ENCODE assay signal across 1 cellular context in genomic region chr2:201580486-201580885, GRCh38.
A peak's percentile ranks its signal among the peaks of the same experiment; 100 is the strongest.
TF ChIP-seq lines count a peak whose summit lies in the region.

No MANE protein-coding gene starts in this region.

TF ChIP-seq in HepG2, 621 proteins besides CTCF, POLR2A, EP300 and RAD21 (continued from another document and continues in another):
- TF ChIP-seq ZXDC (CRISPR knock-in tag; IDR thresholded peaks at IDR 0.05) (no peak), CCDC6 (CRISPR knock-in tag; IDR thresholded peaks at IDR 0.05) (no peak), ERF (CRISPR knock-in tag; IDR thresholded peaks at IDR 0.05) (no peak), ZNF256 (CRISPR knock-in tag; conservative IDR thresholded peaks at IDR 0.05) (no peak), CBX5 (CRISPR knock-in tag; IDR thresholded peaks at IDR 0.05; ENCODE audit: borderline replicate concordance) (no peak), IRF2 (CRISPR knock-in tag; IDR thresholded peaks at IDR 0.05) (no peak), ZFYVE20 (CRISPR knock-in tag; IDR thresholded peaks at IDR 0.05; ENCODE audit: borderline replicate concordance, low read depth) (no peak), PHF20 (CRISPR knock-in tag; IDR thresholded peaks at IDR 0.05) (no peak), RFX5 (IDR thresholded peaks at IDR 0.05; ENCODE audit: low read depth, low read length) (no peak), ZNF280B (CRISPR knock-in tag; IDR thresholded peaks at IDR 0.05; ENCODE audit: borderline replicate concordance) (no peak), ELF3 (CRISPR knock-in tag; IDR thresholded peaks at IDR 0.05) (0 out of 2 replicates have a peak, but pooled peaks have one; percentile 33), ZNF713 (CRISPR knock-in tag; IDR thresholded peaks at IDR 0.05) (no peak), ZNF777 (CRISPR knock-in tag; IDR thresholded peaks at IDR 0.05) (no peak), DNMT1 (CRISPR knock-in tag; IDR thresholded peaks at IDR 0.05) (no peak), LRRFIP1 (CRISPR knock-in tag; conservative IDR thresholded peaks at IDR 0.05) (no peak), PRMT3 (CRISPR knock-in tag; IDR thresholded peaks at IDR 0.05; ENCODE audit: borderline replicate concordance, low read depth) (no peak), U2AF1 (optimal IDR thresholded peaks at IDR 0.05; ENCODE audit: low read depth, low read length) (no peak), ZNF790 (CRISPR knock-in tag; IDR thresholded peaks at IDR 0.05; ENCODE audit: borderline replicate concordance) (no peak), MIER2 (CRISPR knock-in tag; IDR thresholded peaks at IDR 0.05) (no peak), ZNF3 (CRISPR knock-in tag; IDR thresholded peaks at IDR 0.05) (no peak), ZNF33A (CRISPR knock-in tag; IDR thresholded peaks at IDR 0.05; ENCODE audit: borderline replicate concordance) (no peak), BCL6 (CRISPR knock-in tag; IDR thresholded peaks at IDR 0.05) (peak; percentile 89), ZNF17 (CRISPR knock-in tag; IDR thresholded peaks at IDR 0.05) (no peak), RFXAP (CRISPR knock-in tag; IDR thresholded peaks at IDR 0.05; ENCODE audit: borderline replicate concordance) (no peak), ZIK1 (CRISPR knock-in tag; IDR thresholded peaks at IDR 0.05; ENCODE audit: borderline replicate concordance, low read depth) (no peak), ZNF572 (CRISPR knock-in tag; IDR thresholded peaks at IDR 0.05) (no peak), KAT2B (IDR thresholded peaks at IDR 0.05; ENCODE audit: borderline replicate concordance, low read depth, low read length) (no peak), ZNF350 (CRISPR knock-in tag; IDR thresholded peaks at IDR 0.05; ENCODE audit: borderline replicate concordance, low read depth) (no peak), SIN3A (IDR thresholded peaks at IDR 0.05; ENCODE audit: borderline replicate concordance, low read depth, low read length) (no peak), ARNT2 (CRISPR knock-in tag; IDR thresholded peaks at IDR 0.05; ENCODE audit: low read depth) (no peak), ZMYM2 (CRISPR knock-in tag; IDR thresholded peaks at IDR 0.05) (no peak), TGIF2 (CRISPR knock-in tag; IDR thresholded peaks at IDR 0.05) (no peak), TBL1XR1 (IDR thresholded peaks at IDR 0.05; ENCODE audit: borderline replicate concordance, low read length, partially characterized antibody) (peak; percentile 22), SATB2 (CRISPR knock-in tag; IDR thresholded peaks at IDR 0.05) (no peak), RFX1 (IDR thresholded peaks at IDR 0.05) (no peak), MAZ (IDR thresholded peaks at IDR 0.05; ENCODE audit: borderline replicate concordance, low read depth, low read length) (no peak), MAZ (CRISPR knock-in tag; IDR thresholded peaks at IDR 0.05; ENCODE audit: low read depth) (no peak), AKAP8 (CRISPR knock-in tag; IDR thresholded peaks at IDR 0.05) (no peak), ZNF121 (CRISPR knock-in tag; IDR thresholded peaks at IDR 0.05) (no peak), CEBPB (IDR thresholded peaks at IDR 0.05; ENCODE audit: borderline replicate concordance, low read depth, low read length) (peak; percentile 96), PLRG1 (conservative IDR thresholded peaks at IDR 0.05) (no peak), SETDB1 (CRISPR knock-in tag; IDR thresholded peaks at IDR 0.05; ENCODE audit: borderline replicate concordance) (no peak), EEA1 (CRISPR knock-in tag; IDR thresholded peaks at IDR 0.05; ENCODE audit: borderline replicate concordance) (no peak), ZNF317 (CRISPR knock-in tag; IDR thresholded peaks at IDR 0.05) (no peak), ZNF770 (CRISPR knock-in tag; IDR thresholded peaks at IDR 0.05) (no peak), FOXP1 (IDR thresholded peaks at IDR 0.05) (no peak), FOXP1 (CRISPR knock-in tag; IDR thresholded peaks at IDR 0.05) (peak; percentile 66), RXRB (CRISPR knock-in tag; IDR thresholded peaks at IDR 0.05; ENCODE audit: borderline replicate concordance) (no peak), FOXK2 (IDR thresholded peaks at IDR 0.05) (no peak), XBP1 (CRISPR knock-in tag; IDR thresholded peaks at IDR 0.05) (no peak)
- TF ChIP-seq, protein P1, sequence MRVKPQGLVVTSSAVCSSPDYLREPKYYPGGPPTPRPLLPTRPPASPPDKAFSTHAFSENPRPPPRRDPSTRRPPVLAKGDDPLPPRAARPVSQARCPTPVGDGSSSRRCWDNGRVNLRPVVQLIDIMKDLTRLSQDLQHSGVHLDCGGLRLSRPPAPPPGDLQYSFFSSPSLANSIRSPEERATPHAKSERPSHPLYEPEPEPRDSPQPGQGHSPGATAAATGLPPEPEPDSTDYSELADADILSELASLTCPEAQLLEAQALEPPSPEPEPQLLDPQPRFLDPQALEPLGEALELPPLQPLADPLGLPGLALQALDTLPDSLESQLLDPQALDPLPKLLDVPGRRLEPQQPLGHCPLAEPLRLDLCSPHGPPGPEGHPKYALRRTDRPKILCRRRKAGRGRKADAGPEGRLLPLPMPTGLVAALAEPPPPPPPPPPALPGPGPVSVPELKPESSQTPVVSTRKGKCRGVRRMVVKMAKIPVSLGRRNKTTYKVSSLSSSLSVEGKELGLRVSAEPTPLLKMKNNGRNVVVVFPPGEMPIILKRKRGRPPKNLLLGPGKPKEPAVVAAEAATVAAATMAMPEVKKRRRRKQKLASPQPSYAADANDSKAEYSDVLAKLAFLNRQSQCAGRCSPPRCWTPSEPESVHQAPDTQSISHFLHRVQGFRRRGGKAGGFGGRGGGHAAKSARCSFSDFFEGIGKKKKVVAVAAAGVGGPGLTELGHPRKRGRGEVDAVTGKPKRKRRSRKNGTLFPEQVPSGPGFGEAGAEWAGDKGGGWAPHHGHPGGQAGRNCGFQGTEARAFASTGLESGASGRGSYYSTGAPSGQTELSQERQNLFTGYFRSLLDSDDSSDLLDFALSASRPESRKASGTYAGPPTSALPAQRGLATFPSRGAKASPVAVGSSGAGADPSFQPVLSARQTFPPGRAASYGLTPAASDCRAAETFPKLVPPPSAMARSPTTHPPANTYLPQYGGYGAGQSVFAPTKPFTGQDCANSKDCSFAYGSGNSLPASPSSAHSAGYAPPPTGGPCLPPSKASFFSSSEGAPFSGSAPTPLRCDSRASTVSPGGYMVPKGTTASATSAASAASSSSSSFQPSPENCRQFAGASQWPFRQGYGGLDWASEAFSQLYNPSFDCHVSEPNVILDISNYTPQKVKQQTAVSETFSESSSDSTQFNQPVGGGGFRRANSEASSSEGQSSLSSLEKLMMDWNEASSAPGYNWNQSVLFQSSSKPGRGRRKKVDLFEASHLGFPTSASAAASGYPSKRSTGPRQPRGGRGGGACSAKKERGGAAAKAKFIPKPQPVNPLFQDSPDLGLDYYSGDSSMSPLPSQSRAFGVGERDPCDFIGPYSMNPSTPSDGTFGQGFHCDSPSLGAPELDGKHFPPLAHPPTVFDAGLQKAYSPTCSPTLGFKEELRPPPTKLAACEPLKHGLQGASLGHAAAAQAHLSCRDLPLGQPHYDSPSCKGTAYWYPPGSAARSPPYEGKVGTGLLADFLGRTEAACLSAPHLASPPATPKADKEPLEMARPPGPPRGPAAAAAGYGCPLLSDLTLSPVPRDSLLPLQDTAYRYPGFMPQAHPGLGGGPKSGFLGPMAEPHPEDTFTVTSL (CRISPR knock-in tag; IDR thresholded peaks at IDR 0.05; ENCODE audit: borderline replicate concordance): no peak
- TF ChIP-seq, protein P2, sequence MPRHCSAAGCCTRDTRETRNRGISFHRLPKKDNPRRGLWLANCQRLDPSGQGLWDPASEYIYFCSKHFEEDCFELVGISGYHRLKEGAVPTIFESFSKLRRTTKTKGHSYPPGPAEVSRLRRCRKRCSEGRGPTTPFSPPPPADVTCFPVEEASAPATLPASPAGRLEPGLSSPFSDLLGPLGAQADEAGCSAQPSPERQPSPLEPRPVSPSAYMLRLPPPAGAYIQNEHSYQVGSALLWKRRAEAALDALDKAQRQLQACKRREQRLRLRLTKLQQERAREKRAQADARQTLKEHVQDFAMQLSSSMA (CRISPR knock-in tag; IDR thresholded peaks at IDR 0.05): no peak
- TF ChIP-seq, protein P3, sequence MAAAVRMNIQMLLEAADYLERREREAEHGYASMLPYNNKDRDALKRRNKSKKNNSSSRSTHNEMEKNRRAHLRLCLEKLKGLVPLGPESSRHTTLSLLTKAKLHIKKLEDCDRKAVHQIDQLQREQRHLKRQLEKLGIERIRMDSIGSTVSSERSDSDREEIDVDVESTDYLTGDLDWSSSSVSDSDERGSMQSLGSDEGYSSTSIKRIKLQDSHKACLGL (CRISPR knock-in tag; IDR thresholded peaks at IDR 0.05): no peak
- TF ChIP-seq, protein P4, sequence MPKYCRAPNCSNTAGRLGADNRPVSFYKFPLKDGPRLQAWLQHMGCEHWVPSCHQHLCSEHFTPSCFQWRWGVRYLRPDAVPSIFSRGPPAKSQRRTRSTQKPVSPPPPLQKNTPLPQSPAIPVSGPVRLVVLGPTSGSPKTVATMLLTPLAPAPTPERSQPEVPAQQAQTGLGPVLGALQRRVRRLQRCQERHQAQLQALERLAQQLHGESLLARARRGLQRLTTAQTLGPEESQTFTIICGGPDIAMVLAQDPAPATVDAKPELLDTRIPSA (CRISPR knock-in tag; IDR thresholded peaks at IDR 0.05; ENCODE audit: borderline replicate concordance): no peak
- TF ChIP-seq, protein P5, sequence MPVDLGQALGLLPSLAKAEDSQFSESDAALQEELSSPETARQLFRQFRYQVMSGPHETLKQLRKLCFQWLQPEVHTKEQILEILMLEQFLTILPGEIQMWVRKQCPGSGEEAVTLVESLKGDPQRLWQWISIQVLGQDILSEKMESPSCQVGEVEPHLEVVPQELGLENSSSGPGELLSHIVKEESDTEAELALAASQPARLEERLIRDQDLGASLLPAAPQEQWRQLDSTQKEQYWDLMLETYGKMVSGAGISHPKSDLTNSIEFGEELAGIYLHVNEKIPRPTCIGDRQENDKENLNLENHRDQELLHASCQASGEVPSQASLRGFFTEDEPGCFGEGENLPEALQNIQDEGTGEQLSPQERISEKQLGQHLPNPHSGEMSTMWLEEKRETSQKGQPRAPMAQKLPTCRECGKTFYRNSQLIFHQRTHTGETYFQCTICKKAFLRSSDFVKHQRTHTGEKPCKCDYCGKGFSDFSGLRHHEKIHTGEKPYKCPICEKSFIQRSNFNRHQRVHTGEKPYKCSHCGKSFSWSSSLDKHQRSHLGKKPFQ (CRISPR knock-in tag; IDR thresholded peaks at IDR 0.05; ENCODE audit: insufficient replicate concordance): no peak
